ENCODE assay signal across 31 cellular contexts in genomic region chr10:51471271-51471670, GRCh38.
"Had no signal": no experiment of that assay in that cellular context is flagged by ENCODE, and none has a peak within 500 bp of the region (broad histone marks: within the 10 kb centered on the region; RNA-seq: fewer than 3 reads in every experiment).

No MANE protein-coding gene starts in this region.

- H2AFZ ChIP-seq: neural progenitor cell, parathyroid adenoma had no signal

- H3K4me3 Mint-ChIP-seq: naive thymus-derived CD8-positive, alpha-beta T cell; natural killer cell; natural killer cell treated with Interleukin-12 subunit alpha and Interleukin-12 subunit beta and Interleukin-15 and Interleukin-18, amount 100 ng/mL, for 72 hours; nephron; nephron progenitor cell; neural crest cell; neural progenitor cell had no signal

- H3K36me3 ChIP-seq: neural progenitor cell, neutrophil, ovary, pancreas, prostate gland, right atrium auricular region, right lobe of liver, sigmoid colon, spleen had no signal

- H3K9me3 ChIP-seq: neutrophil, ovary, pancreas, prostate gland, psoas muscle, right atrium auricular region, right lobe of liver, sigmoid colon, spleen had no signal

- H3K4me1 ChIP-seq: neural progenitor cell, parathyroid adenoma, prostate gland, right atrium auricular region, right lobe of liver, spleen had no signal

- H3K9ac ChIP-seq: neural progenitor cell, parathyroid adenoma had no signal

- H3K27ac ChIP-seq: neural progenitor cell, neutrophil, ovary, pancreas, parathyroid adenoma, prostate gland, psoas muscle, right atrium auricular region, right lobe of liver, sigmoid colon, skin epidermis, spleen had no signal

- H3K79me2 ChIP-seq: parathyroid adenoma had no signal

- H3K27ac Mint-ChIP-seq: naive thymus-derived CD8-positive, alpha-beta T cell; natural killer cell; natural killer cell treated with Interleukin-12 subunit alpha and Interleukin-12 subunit beta and Interleukin-15 and Interleukin-18, amount 100 ng/mL, for 72 hours; nephron progenitor cell; neural progenitor cell; progenitor cell of endocrine pancreas had no signal

- DNase-seq: naive thymus-derived CD8-positive, alpha-beta T cell; natural killer cell; nephron progenitor cell; nucleus accumbens; occipital lobe; ovary; pancreas; posterior cingulate gyrus; psoas muscle; retina; right cardiac atrium; right lobe of liver; sigmoid colon; small intestine; spleen; stimulated activated CD4-positive, alpha-beta T cell treated with anti-CD3 and anti-CD28 coated beads, Interleukin-12 subunit alpha, Interleukin-12 subunit beta, amount 100 ng/mL, for 4 hours; stimulated activated CD4-positive, alpha-beta T cell treated with anti-CD3 and anti-CD28 coated beads, Interleukin-15, amount 100 ng/mL, for 24 hours; stimulated activated CD4-positive, alpha-beta T cell treated with anti-CD3 and anti-CD28 coated beads, Interleukin-1b, Interleukin-23, amount 100 ng/mL, for 48 hours; stimulated activated CD4-positive, alpha-beta T cell treated with anti-CD3 and anti-CD28 coated beads, Interleukin-2, amount 100 ng/mL, for 24 hours had no signal

- H3K9me3 Mint-ChIP-seq: naive thymus-derived CD8-positive, alpha-beta T cell; natural killer cell treated with Interleukin-12 subunit alpha and Interleukin-12 subunit beta and Interleukin-15 and Interleukin-18, amount 100 ng/mL, for 72 hours; nephron; nephron progenitor cell; neural crest cell; neural progenitor cell had no signal

- H3K4me3 ChIP-seq: neural progenitor cell, ovary, pancreas, prostate gland, psoas muscle, right atrium auricular region, right lobe of liver, sigmoid colon, skin epidermis, smooth muscle cell, spleen had no signal

- H3K4me1 Mint-ChIP-seq: naive thymus-derived CD8-positive, alpha-beta T cell; natural killer cell; neural progenitor cell had no signal

- H3K4me2 ChIP-seq: neural progenitor cell, smooth muscle cell had no signal

- H3K27me3 ChIP-seq: neural progenitor cell, neutrophil, ovary, pancreas, right atrium auricular region, right lobe of liver, sigmoid colon, spleen had no signal

- H3K27me3 Mint-ChIP-seq: progenitor cell of endocrine pancreas had no signal

- H3K36me3 Mint-ChIP-seq: naive thymus-derived CD8-positive, alpha-beta T cell; natural killer cell; natural killer cell treated with Interleukin-12 subunit alpha and Interleukin-12 subunit beta and Interleukin-15 and Interleukin-18, amount 100 ng/mL, for 72 hours; neural progenitor cell had no signal

- ATAC-seq: naive thymus-derived CD8-positive, alpha-beta T cell; natural killer cell; natural killer cell treated with Interleukin-12 subunit alpha and Interleukin-12 subunit beta and Interleukin-15 and Interleukin-18, amount 100 ng/mL, for 72 hours; pancreas; psoas muscle; right cardiac atrium; right lobe of liver; sciatic nerve had no signal
